In genomic region chr6:111337715-111338333, GRCh38 we compare ENCODE assay signal across 32 cellular contexts.
"Had no signal": no experiment of that assay in that cellular context is flagged by ENCODE, and none has a peak within 500 bp of the region (broad histone marks: within the 10 kb centered on the region; RNA-seq: fewer than 3 reads in every experiment).

No MANE protein-coding gene starts in this region.

- H3K9me3 Mint-ChIP-seq: activated CD4-positive, alpha-beta memory T cell treated with anti-CD3 and anti-CD28 coated beads for 36 hours; activated CD4-positive, alpha-beta T cell treated with anti-CD3 and anti-CD28 coated beads, Interleukin-2, amount 10 ng/mL, durations not matched to agents 24 days and 14 days; activated naive CD4-positive, alpha-beta T cell treated with anti-CD3 and anti-CD28 coated beads, Interleukin-2, amount 10 ng/mL, durations not matched to agents 7 days and 5 days; activated naive CD8-positive, alpha-beta T cell treated with anti-CD3 and anti-CD28 coated beads, Interleukin-2, amount 10 ng/mL, durations not matched to agents 7 days and 5 days; activated T-cell treated with anti-CD3 and anti-CD28 coated beads, Interleukin-2, amount 50 U/mL, for 24 hours; brain; mesothelial cell of epicardium; naive thymus-derived CD8-positive, alpha-beta T cell; neural crest cell; stimulated activated memory B cell treated with anti-CD40 and anti-IgM and Interleukin-4, amounts not matched to agents 10 μg/mL and 1 μg/mL and 100 μg/mL, for 72 hours had no signal

- ATAC-seq: left ventricle myocardium superior; naive thymus-derived CD8-positive, alpha-beta T cell; psoas muscle; stimulated activated memory B cell treated with anti-CD40 and anti-IgM and Interleukin-4, amounts not matched to agents 10 μg/mL and 1 μg/mL and 100 μg/mL, for 72 hours had no signal

- H3K4me1 Mint-ChIP-seq: brain, mesothelial cell of epicardium, neural crest cell had no signal

- H3K4me3 Mint-ChIP-seq: activated CD4-positive, alpha-beta memory T cell treated with anti-CD3 and anti-CD28 coated beads for 36 hours; activated CD4-positive, alpha-beta T cell treated with anti-CD3 and anti-CD28 coated beads, Interleukin-2, amount 10 ng/mL, durations not matched to agents 24 days and 14 days; activated naive CD4-positive, alpha-beta T cell treated with anti-CD3 and anti-CD28 coated beads, Interleukin-2, amount 10 ng/mL, durations not matched to agents 7 days and 5 days; activated naive CD8-positive, alpha-beta T cell treated with anti-CD3 and anti-CD28 coated beads, Interleukin-2, amount 10 ng/mL, durations not matched to agents 7 days and 5 days; activated T-cell treated with anti-CD3 and anti-CD28 coated beads, Interleukin-2, amount 50 U/mL, for 24 hours; brain; mesothelial cell of epicardium; naive thymus-derived CD8-positive, alpha-beta T cell; neural crest cell; stimulated activated memory B cell treated with anti-CD40 and anti-IgM and Interleukin-4, amounts not matched to agents 10 μg/mL and 1 μg/mL and 100 μg/mL, for 72 hours had no signal

- H3K4me1 ChIP-seq: ascending aorta, colonic mucosa, psoas muscle, sigmoid colon, stomach, thyroid gland had no signal

- H3K36me3 ChIP-seq: colonic mucosa had no signal

- H3K9me3 ChIP-seq: ascending aorta, colonic mucosa, pancreas, psoas muscle, sigmoid colon, stomach, thyroid gland had no signal

- H3K27ac ChIP-seq: ascending aorta, cardiac muscle cell, colonic mucosa, pancreas, psoas muscle, sigmoid colon, stomach, thyroid gland, VCaP had no signal

- H3K4me2 ChIP-seq: smooth muscle cell had no signal

- H3K27me3 Mint-ChIP-seq: activated CD4-positive, alpha-beta memory T cell treated with anti-CD3 and anti-CD28 coated beads for 36 hours; activated CD4-positive, alpha-beta T cell treated with anti-CD3 and anti-CD28 coated beads, Interleukin-2, amount 10 ng/mL, durations not matched to agents 24 days and 14 days; activated naive CD4-positive, alpha-beta T cell treated with anti-CD3 and anti-CD28 coated beads, Interleukin-2, amount 10 ng/mL, durations not matched to agents 7 days and 5 days; activated naive CD8-positive, alpha-beta T cell treated with anti-CD3 and anti-CD28 coated beads, Interleukin-2, amount 10 ng/mL, durations not matched to agents 7 days and 5 days; activated T-cell treated with anti-CD3 and anti-CD28 coated beads, Interleukin-2, amount 50 U/mL, for 24 hours; brain; naive thymus-derived CD8-positive, alpha-beta T cell; stimulated activated memory B cell treated with anti-CD40 and anti-IgM and Interleukin-4, amounts not matched to agents 10 μg/mL and 1 μg/mL and 100 μg/mL, for 72 hours had no signal

- H3K27me3 ChIP-seq: ascending aorta, cardiac muscle cell, colonic mucosa, pancreas, sigmoid colon, stomach, thyroid gland had no signal

- DNase-seq: activated CD4-positive, alpha-beta memory T cell treated with anti-CD3 and anti-CD28 coated beads for 36 hours; activated CD4-positive, alpha-beta T cell treated with anti-CD3 and anti-CD28 coated beads, Interleukin-2, amount 10 ng/mL, durations not matched to agents 24 days and 14 days; activated CD4-positive, CD25-positive, alpha-beta regulatory T cell treated with anti-CD3 and anti-CD28 coated beads, Interleukin-2, amount 50 U/mL, for 72 hours; activated CD8-positive, alpha-beta memory T cell treated with anti-CD3 and anti-CD28 coated beads, Interleukin-2, amount 50 U/mL, for 48 hours; activated gamma-delta T cell; activated naive CD4-positive, alpha-beta T cell treated with anti-CD3 and anti-CD28 coated beads, Interleukin-2, amount 10 ng/mL, durations not matched to agents 7 days and 5 days; activated naive CD8-positive, alpha-beta T cell treated with anti-CD3 and anti-CD28 coated beads, Interleukin-2, amount 10 ng/mL, durations not matched to agents 7 days and 5 days; activated T-cell treated with anti-CD3 and anti-CD28 coated beads, Interleukin-2, amount 50 U/mL, for 24 hours; cerebellar nuclear complex; colonic mucosa; effector CD8-positive, alpha-beta T cell; islet precursor cell; left ventricle myocardium superior; mammary epithelial cell; naive thymus-derived CD8-positive, alpha-beta T cell; nucleus accumbens; pancreas; psoas muscle; sigmoid colon; stimulated activated CD4-positive, alpha-beta T cell treated with anti-CD3 and anti-CD28 coated beads, Interleukin-1b, Interleukin-23, amount 100 ng/mL, for 48 hours; stimulated activated CD4-positive, alpha-beta T cell treated with anti-CD3 and anti-CD28 coated beads, Interleukin-4, amount 100 ng/mL, for 4 hours; stimulated activated CD8-positive, alpha-beta memory T cell treated with anti-CD3 and anti-CD28 coated beads, Interleukin-4, amount 100 ng/mL, for 48 hours; stomach; thyroid gland had no signal

- H3K4me3 ChIP-seq: ascending aorta, cardiac muscle cell, colonic mucosa, pancreas, psoas muscle, sigmoid colon, smooth muscle cell, stomach, thyroid gland had no signal

- H3K27ac Mint-ChIP-seq: activated CD4-positive, alpha-beta memory T cell treated with anti-CD3 and anti-CD28 coated beads for 36 hours; activated CD4-positive, alpha-beta T cell treated with anti-CD3 and anti-CD28 coated beads, Interleukin-2, amount 10 ng/mL, durations not matched to agents 24 days and 14 days; activated naive CD4-positive, alpha-beta T cell treated with anti-CD3 and anti-CD28 coated beads, Interleukin-2, amount 10 ng/mL, durations not matched to agents 7 days and 5 days; activated naive CD8-positive, alpha-beta T cell treated with anti-CD3 and anti-CD28 coated beads, Interleukin-2, amount 10 ng/mL, durations not matched to agents 7 days and 5 days; activated T-cell treated with anti-CD3 and anti-CD28 coated beads, Interleukin-2, amount 50 U/mL, for 24 hours; brain; mesothelial cell of epicardium; naive thymus-derived CD8-positive, alpha-beta T cell; stimulated activated memory B cell treated with anti-CD40 and anti-IgM and Interleukin-4, amounts not matched to agents 10 μg/mL and 1 μg/mL and 100 μg/mL, for 72 hours had no signal
